Comparison of ENCODE assay signal across 9 cellular contexts in genomic region chr20:63522091-63522868, GRCh38. TPM values are rescaled to one million over a fixed set of nuclear protein-coding genes. Genes with fewer than 3 reads are reported as not detected.
DNase-seq lines count a peak whose midpoint lies in the region; ATAC-seq and TF ChIP-seq lines count a peak whose summit lies in the region.
"Had no signal": no experiment of that assay in that cellular context is flagged by ENCODE, and none has a peak within 500 bp of the region (broad histone marks: within the 10 kb centered on the region; RNA-seq: fewer than 3 reads in every experiment).

No MANE protein-coding gene starts in this region.

- no peak overlapping the region for H3K23ac ChIP-seq in trophoblast cell (ENCODE audit: low read length)

- peaks cover 19% of the 10 kb centered on the region in 2 experiments for H3K36me3 ChIP-seq in trophoblast cell (ENCODE audit: control insufficient read depth in 1 of 2, insufficient read depth in 2 of 2, low read length in 2 of 2)

- H3K4me3 ChIP-seq in fibroblast of mammary gland (ENCODE audit: control insufficient read depth, low read depth, low read length): peak overlapping the region; percentile 31
- H3K4me3 ChIP-seq in trophoblast cell (ENCODE audit: low read depth, low read length): peak overlapping the region; percentile 34

- no peak overlapping the region for H2AK5ac ChIP-seq in trophoblast cell (ENCODE audit: low read length)

- H2BK12ac ChIP-seq in trophoblast cell (ENCODE audit: low read length): no peak overlapping the region

- H3K4me2 ChIP-seq in trophoblast cell (ENCODE audit: low read length): peak overlapping the region; percentile 55

- H3K79me1 ChIP-seq in trophoblast cell (ENCODE audit: low read length): peaks cover 13% of the 10 kb centered on the region

- DNase-seq in D341Med (ENCODE audit: low spot score) (peak; percentile 19), fibroblast of mammary gland (ENCODE audit: low read depth) (no peak), trophoblast cell (no peak), NCI-H1930 (lab: John Stamatoyannopoulos, UW) (no peak), NCI-H2029 (lab: John Stamatoyannopoulos, UW) (no peak)
- DNase-seq: stimulated activated CD4-positive, alpha-beta T cell treated with anti-CD3 and anti-CD28 coated beads, Interleukin-4, amount 100 ng/mL, for 24 hours had no signal

- peaks cover 10% of the 10 kb centered on the region for H3K9me3 ChIP-seq in trophoblast cell (ENCODE audit: insufficient read depth, low read depth, low read length)

- H4K12ac ChIP-seq in trophoblast cell (ENCODE audit: low read depth, low read length): peak overlapping the region; percentile 32

- no peak overlapping the region for H4K91ac ChIP-seq in trophoblast cell (ENCODE audit: low read depth, low read length)

- H3K14ac ChIP-seq in trophoblast cell (ENCODE audit: low read length): no peak overlapping the region

- H3K4me1 ChIP-seq in trophoblast cell (ENCODE audit: control insufficient read depth in 1 of 2, insufficient read depth in 2 of 2, low read length in 2 of 2): peaks cover 19 to 28% of the 10 kb centered on the region in 2 experiments

- peak overlapping the region; percentile 24 for H3K18ac ChIP-seq in trophoblast cell (ENCODE audit: low read length)

- no peak for TF ChIP-seq CTCF in VCaP (conservative IDR thresholded peaks at IDR 0.05)
- TF ChIP-seq CTCF in fibroblast of mammary gland (conservative IDR thresholded peaks at IDR 0.05; ENCODE audit: control insufficient read depth, insufficient read depth, low read depth, low read length): no peak

- H3K4ac ChIP-seq in trophoblast cell (ENCODE audit: low read depth, low read length): peak overlapping the region; percentile 37

- H3K79me2 ChIP-seq in trophoblast cell (ENCODE audit: control insufficient read depth, insufficient read depth, low read length, poor library complexity): peaks cover 16% of the 10 kb centered on the region

- H3K27me3 ChIP-seq in trophoblast cell (ENCODE audit: insufficient read depth, low read length): no peaks in the 10 kb centered on the region

- no CpG with 5 or more reads among the region's 13 CpGs for WGBS in trophoblast cell (ENCODE audit: extremely low coverage, insufficient coverage, insufficient read length)

- H3K9ac ChIP-seq in trophoblast cell (ENCODE audit: low read length): no peak overlapping the region

- H4K8ac ChIP-seq in trophoblast cell (ENCODE audit: low read depth, low read length): no peak overlapping the region

- ATAC-seq in GM18858 (IDR thresholded peaks at IDR 0.05; ENCODE audit: unreplicated experiment) (no peak), HG02588 (IDR thresholded peaks at IDR 0.05; ENCODE audit: unreplicated experiment) (no peak)

- H2BK5ac ChIP-seq in trophoblast cell (ENCODE audit: low read depth, low read length, poor library complexity): no peak overlapping the region

- peak overlapping the region; percentile 96; the same call in 1 of the 2 replicates for H3K27ac ChIP-seq in VCaP
- no peak overlapping the region for H3K27ac ChIP-seq in trophoblast cell (ENCODE audit: low read depth, low read length)

- no peak overlapping the region for H2AFZ ChIP-seq in trophoblast cell (ENCODE audit: insufficient read depth, low read length, poor library complexity)

- no peak overlapping the region for H2BK120ac ChIP-seq in trophoblast cell (ENCODE audit: insufficient read depth, low read length, poor library complexity)

RNA-seq across cellular contexts. Expression of gene PPDPF, which starts 1.7 kb away (rescaled TPM):
- 330 and 341 TPM in 2 replicates for polyA plus RNA-seq in trophoblast cell (2013)

RNA-seq across cellular contexts. Expression of gene PTK6, which starts 14.9 kb away (rescaled TPM):
- 0.03 TPM in 1 of 2 replicates, not detected in the other for polyA plus RNA-seq in trophoblast cell (2013)

RNA-seq across cellular contexts. Expression of gene EEF1A2, which starts 23.4 kb away (rescaled TPM):
- polyA plus RNA-seq in trophoblast cell (2013): 30.0 and 32.8 TPM in 2 replicates

RNA-seq across cellular contexts. Expression of gene SRMS, which starts 25.3 kb away (rescaled TPM):
- not detected in 2 replicates for polyA plus RNA-seq in trophoblast cell (2013)

RNA-seq across cellular contexts. Expression of gene FNDC11, which starts 31.7 kb away (rescaled TPM):
- polyA plus RNA-seq in trophoblast cell (2013): 0.69 and 0.85 TPM in 2 replicates
